In the genomic region with DNA sequence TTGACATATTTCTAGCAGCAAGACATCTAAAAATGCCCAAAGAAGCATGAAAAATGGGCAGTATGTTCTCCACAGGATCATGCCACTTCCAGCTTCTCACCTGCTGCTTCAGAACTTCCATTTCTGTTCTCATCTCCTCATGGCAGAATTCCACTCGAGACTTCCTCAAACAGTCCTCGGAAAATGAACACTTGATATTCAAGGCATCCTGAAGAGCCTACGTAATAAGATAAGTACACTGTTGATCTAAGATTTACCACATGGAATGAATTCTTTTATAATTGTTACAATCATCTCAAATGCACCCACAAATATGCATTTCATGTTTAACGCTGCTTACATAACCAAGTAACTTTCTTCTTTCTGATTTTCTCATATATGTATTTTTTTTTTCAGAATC, we compare ENCODE assay signal across 24 cellular contexts. TPM values are rescaled to one million over a fixed set of nuclear protein-coding genes. Genes with fewer than 3 reads are reported as not detected.
A peak's percentile ranks its signal among the peaks of the same experiment; 100 is the strongest.
DNase-seq lines count a peak whose midpoint lies in the region; ATAC-seq and TF ChIP-seq lines count a peak whose summit lies in the region.
"Had no signal": no experiment of that assay in that cellular context is flagged by ENCODE, and none has a peak within 500 bp of the region (broad histone marks: within the 10 kb centered on the region; RNA-seq: fewer than 3 reads in every experiment).

No MANE protein-coding gene starts in this region.

- H3K9me3 ChIP-seq in lung (ENCODE audit: control insufficient read depth in 2 of 2, insufficient read depth in 1 of 2, low read length in 1 of 2) (no peaks in the 10 kb centered on the region), sigmoid colon (no peaks in the 10 kb centered on the region)
- H3K9me3 ChIP-seq: A549, BE2C had no signal

- no peak for TF ChIP-seq POLR2A in sigmoid colon (IDR thresholded peaks at IDR 0.05)

- no peaks in the 10 kb centered on the region for H3K27me3 ChIP-seq in lung (ENCODE audit: control insufficient read depth, insufficient read depth)
- no peaks in the 10 kb centered on the region for H3K27me3 ChIP-seq in sigmoid colon

- 70 to 80% methylated on average over 4 of the region's 4 CpGs for WGBS in lung, 2 donors
- WGBS in sigmoid colon, 2 donors, result 94 to 96% methylated on average over 4 of the region's 4 CpGs

- TF ChIP-seq EP300 in sigmoid colon (IDR thresholded peaks at IDR 0.05), result no peak

- H3K4me1 Mint-ChIP-seq in CD14-positive monocyte, result peaks cover 19% of the 10 kb centered on the region

- H3K36me3 Mint-ChIP-seq in CD14-positive monocyte, result no peaks in the 10 kb centered on the region

- H3K4me1 ChIP-seq in lung (ENCODE audit: control insufficient read depth in 2 of 2, insufficient read depth in 2 of 2, low read length in 2 of 2) (no peaks in the 10 kb centered on the region), sigmoid colon (no peaks in the 10 kb centered on the region)
- H3K4me1 ChIP-seq: A549, BE2C had no signal

- intact Hi-C loops in sigmoid colon (cut with DNase I), result no loop called here
- intact Hi-C loops in CD14-positive monocyte (cut with micrococcal nuclease), result no loop called here

- H3K4me3 Mint-ChIP-seq in CD14-positive monocyte, result peak overlapping the region in 1 of 2 donors; percentile 21

- peaks cover 0 to 17% (median 15%) of the 10 kb centered on the region in 3 donors for H3K27me3 Mint-ChIP-seq in CD14-positive monocyte (ENCODE audit: low read depth in 3 of 3)

- H3K36me3 ChIP-seq in lung (ENCODE audit: control insufficient read depth in 2 of 2, insufficient read depth in 2 of 2, low read length in 2 of 2) (no peaks in the 10 kb centered on the region), sigmoid colon (no peaks in the 10 kb centered on the region)
- H3K36me3 ChIP-seq: BE2C had no signal

- CTCF ChIA-PET in AG04449 (lab: Yijun Ruan, JAX), result no interaction called here

- H3K4me3 ChIP-seq in AG04449 (ENCODE audit: low read depth, low read length), result no peak overlapping the region
- H3K4me3 ChIP-seq in lung, result no peak overlapping the region
- no peak overlapping the region for H3K4me3 ChIP-seq in sigmoid colon
- H3K4me3 ChIP-seq: A549, GM23248 had no signal

- H3K27ac Mint-ChIP-seq in CD14-positive monocyte, result no peak overlapping the region

- TF ChIP-seq CTCF in AG04449 (IDR thresholded peaks at IDR 0.05; ENCODE audit: insufficient read depth, low read length, missing control alignments) (no peak), lung (IDR thresholded peaks at IDR 0.05; ENCODE audit: control extremely low read depth, extremely low read depth) (no peak), sigmoid colon (IDR thresholded peaks at IDR 0.05) (no peak), CD14-positive monocyte (IDR thresholded peaks at IDR 0.05) (no peak)

- H3K27ac ChIP-seq in lung (ENCODE audit: low read depth in 1 of 2, low read length in 1 of 2) (no peak overlapping the region), sigmoid colon (no peak overlapping the region)
- H3K27ac ChIP-seq: A549, GM23248, RWPE1 had no signal

- peaks cover 0 to 7% (median 0%) of the 10 kb centered on the region in 7 donors for H3K9me3 Mint-ChIP-seq in CD14-positive monocyte

- POLR2A ChIA-PET in AG04449 (lab: Yijun Ruan, JAX), result no interaction called here

- peak; percentile 44 for ATAC-seq in lung (ENCODE audit: insufficient read depth, low FRiP score)
- ATAC-seq: A549, Panc1 had no signal

- DNase-seq in AG04449 (ENCODE audit: low read depth, low spot score), result peak; percentile 52
- peak; percentile 14 for DNase-seq in EL
- peak; percentile 21 for DNase-seq in astrocyte of the hippocampus (ENCODE audit: low read depth, low spot score)
- DNase-seq in lung (ENCODE audit: low spot score), result no peak
- DNase-seq in sigmoid colon, result no peak
- DNase-seq in putamen (ENCODE audit: low spot score), result no peak
- DNase-seq in CD14-positive monocyte (ENCODE audit: low spot score), result no peak
- DNase-seq: BE2C, DMS153, DND-41, GM23248, H7, NCI-H1048, NCI-H1417 treated with DMSO at 0.1 percent for 48 hours, NCI-H1694 treated with DMSO at 0.1 percent for 48 hours, NCI-H2081, NCI-H2227 treated with DMSO at 0.1 percent for 48 hours, NCI-H526 treated with DMSO at 0.1 percent for 48 hours, SHP77 had no signal

RNA-seq across cellular contexts. Expression of gene TNIP3, which starts 14.1 kb away (rescaled TPM):
- total RNA-seq in lung (10 to 100 TPM in 1 of 2 donors, 1 to 10 TPM in 1; 3.4 to 11.0 TPM), sigmoid colon (under 1 TPM in 1 of 4 donors, not detected in 3; 0.49 TPM)
- polyA plus RNA-seq in lung (10 to 100 TPM in 1 of 2 donors, 1 to 10 TPM in 1; 1.6 to 59.2 TPM), sigmoid colon (10 to 100 TPM in 1 of 3 donors, 1 to 10 TPM in 1, not detected in 1; 3.0 to 18.1 TPM), CD14-positive monocyte (under 1 TPM in 1 of 2 donors, not detected in 1; 0.20 TPM)
- total RNA-seq: H7, HT-29, SK-MEL-5 had no signal

Comparison
In these comparisons a context has a peak if more than half of its experiments do, and no peak if none do; other contexts are left out.
1. DNase-seq: peak in AG04449 (single experiment), EL (single experiment) and astrocyte of the hippocampus (single experiment); none in lung (single experiment), sigmoid colon (single experiment), putamen (single experiment) and CD14-positive monocyte (single experiment).